In the genomic region with DNA sequence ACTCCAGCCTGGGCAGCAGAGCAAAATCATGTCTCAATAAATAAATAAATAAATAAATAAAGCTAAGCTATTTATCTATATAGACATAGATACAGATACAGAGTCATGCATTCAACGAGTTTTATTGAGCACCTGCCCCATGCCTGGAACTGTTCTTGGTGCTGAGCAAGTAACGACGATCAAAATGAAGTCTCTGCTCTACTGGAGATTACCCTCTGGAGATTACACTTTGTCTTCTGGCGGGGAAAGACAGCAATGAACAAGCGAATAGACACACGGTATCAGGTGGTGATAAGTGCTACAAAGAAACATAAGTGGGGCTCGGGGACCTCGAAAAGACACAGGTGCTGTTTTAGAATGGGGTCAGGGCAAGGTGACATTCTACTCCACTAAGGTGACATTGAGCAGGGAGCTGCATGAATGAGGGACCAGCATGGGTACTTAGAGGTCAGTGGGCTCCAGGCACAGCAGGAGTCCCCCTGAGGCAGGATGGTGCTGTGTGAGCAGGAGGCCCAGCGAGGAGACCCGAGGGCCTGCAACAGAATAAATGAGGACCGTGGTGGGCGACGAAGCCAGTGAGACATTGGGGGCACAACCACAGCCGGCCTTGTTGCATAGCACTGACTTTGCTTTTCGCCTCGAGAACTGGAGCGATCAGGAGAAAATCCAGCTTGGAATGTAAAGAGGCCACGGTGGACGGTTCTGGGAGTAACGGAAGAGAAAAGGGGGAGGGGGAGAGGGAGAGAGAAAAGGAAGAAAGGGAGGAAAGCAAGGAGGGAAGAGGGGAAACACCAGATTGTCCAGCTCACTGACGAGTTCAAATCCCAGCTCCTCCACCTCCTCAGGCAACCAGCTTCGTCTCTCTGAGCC, we compare ENCODE assay signal across 1 cellular context.
TF ChIP-seq lines count a peak whose summit lies in the region.

No MANE protein-coding gene starts in this region.

TF ChIP-seq in GM23338, 12 proteins besides CTCF, POLR2A, EP300 and RAD21:
- no peak for TF ChIP-seq JUNB (IDR thresholded peaks at IDR 0.05; ENCODE audit: unreplicated experiment)
- TF ChIP-seq, protein P1, sequence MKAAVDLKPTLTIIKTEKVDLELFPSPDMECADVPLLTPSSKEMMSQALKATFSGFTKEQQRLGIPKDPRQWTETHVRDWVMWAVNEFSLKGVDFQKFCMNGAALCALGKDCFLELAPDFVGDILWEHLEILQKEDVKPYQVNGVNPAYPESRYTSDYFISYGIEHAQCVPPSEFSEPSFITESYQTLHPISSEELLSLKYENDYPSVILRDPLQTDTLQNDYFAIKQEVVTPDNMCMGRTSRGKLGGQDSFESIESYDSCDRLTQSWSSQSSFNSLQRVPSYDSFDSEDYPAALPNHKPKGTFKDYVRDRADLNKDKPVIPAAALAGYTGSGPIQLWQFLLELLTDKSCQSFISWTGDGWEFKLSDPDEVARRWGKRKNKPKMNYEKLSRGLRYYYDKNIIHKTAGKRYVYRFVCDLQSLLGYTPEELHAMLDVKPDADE (IDR thresholded peaks at IDR 0.05), result no peak
- TF ChIP-seq, protein P2, sequence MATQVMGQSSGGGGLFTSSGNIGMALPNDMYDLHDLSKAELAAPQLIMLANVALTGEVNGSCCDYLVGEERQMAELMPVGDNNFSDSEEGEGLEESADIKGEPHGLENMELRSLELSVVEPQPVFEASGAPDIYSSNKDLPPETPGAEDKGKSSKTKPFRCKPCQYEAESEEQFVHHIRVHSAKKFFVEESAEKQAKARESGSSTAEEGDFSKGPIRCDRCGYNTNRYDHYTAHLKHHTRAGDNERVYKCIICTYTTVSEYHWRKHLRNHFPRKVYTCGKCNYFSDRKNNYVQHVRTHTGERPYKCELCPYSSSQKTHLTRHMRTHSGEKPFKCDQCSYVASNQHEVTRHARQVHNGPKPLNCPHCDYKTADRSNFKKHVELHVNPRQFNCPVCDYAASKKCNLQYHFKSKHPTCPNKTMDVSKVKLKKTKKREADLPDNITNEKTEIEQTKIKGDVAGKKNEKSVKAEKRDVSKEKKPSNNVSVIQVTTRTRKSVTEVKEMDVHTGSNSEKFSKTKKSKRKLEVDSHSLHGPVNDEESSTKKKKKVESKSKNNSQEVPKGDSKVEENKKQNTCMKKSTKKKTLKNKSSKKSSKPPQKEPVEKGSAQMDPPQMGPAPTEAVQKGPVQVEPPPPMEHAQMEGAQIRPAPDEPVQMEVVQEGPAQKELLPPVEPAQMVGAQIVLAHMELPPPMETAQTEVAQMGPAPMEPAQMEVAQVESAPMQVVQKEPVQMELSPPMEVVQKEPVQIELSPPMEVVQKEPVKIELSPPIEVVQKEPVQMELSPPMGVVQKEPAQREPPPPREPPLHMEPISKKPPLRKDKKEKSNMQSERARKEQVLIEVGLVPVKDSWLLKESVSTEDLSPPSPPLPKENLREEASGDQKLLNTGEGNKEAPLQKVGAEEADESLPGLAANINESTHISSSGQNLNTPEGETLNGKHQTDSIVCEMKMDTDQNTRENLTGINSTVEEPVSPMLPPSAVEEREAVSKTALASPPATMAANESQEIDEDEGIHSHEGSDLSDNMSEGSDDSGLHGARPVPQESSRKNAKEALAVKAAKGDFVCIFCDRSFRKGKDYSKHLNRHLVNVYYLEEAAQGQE (IDR thresholded peaks at IDR 0.05; ENCODE audit: unreplicated experiment), result no peak
- TF ChIP-seq POLR2AphosphoS5 (IDR thresholded peaks at IDR 0.05; ENCODE audit: low read depth), result no peak
- no peak for TF ChIP-seq STAT1 (IDR thresholded peaks at IDR 0.05; ENCODE audit: unreplicated experiment)
- TF ChIP-seq EZH2 (IDR thresholded peaks at IDR 0.05; ENCODE audit: low read depth, unreplicated experiment), result no peak
- TF ChIP-seq NANOG (IDR thresholded peaks at IDR 0.05; ENCODE audit: borderline replicate concordance), result no peak
- no peak for TF ChIP-seq ZNF331 (CRISPR knock-in tag; IDR thresholded peaks at IDR 0.05; ENCODE audit: low read depth)
- no peak for TF ChIP-seq ZNF114 (CRISPR knock-in tag; IDR thresholded peaks at IDR 0.05)
- TF ChIP-seq EZH2phosphoT487 (IDR thresholded peaks at IDR 0.05; ENCODE audit: unreplicated experiment), result no peak
- no peak for TF ChIP-seq CREB1 (CRISPR knock-in tag; IDR thresholded peaks at IDR 0.05; ENCODE audit: low read depth)
- TF ChIP-seq, protein P3, sequence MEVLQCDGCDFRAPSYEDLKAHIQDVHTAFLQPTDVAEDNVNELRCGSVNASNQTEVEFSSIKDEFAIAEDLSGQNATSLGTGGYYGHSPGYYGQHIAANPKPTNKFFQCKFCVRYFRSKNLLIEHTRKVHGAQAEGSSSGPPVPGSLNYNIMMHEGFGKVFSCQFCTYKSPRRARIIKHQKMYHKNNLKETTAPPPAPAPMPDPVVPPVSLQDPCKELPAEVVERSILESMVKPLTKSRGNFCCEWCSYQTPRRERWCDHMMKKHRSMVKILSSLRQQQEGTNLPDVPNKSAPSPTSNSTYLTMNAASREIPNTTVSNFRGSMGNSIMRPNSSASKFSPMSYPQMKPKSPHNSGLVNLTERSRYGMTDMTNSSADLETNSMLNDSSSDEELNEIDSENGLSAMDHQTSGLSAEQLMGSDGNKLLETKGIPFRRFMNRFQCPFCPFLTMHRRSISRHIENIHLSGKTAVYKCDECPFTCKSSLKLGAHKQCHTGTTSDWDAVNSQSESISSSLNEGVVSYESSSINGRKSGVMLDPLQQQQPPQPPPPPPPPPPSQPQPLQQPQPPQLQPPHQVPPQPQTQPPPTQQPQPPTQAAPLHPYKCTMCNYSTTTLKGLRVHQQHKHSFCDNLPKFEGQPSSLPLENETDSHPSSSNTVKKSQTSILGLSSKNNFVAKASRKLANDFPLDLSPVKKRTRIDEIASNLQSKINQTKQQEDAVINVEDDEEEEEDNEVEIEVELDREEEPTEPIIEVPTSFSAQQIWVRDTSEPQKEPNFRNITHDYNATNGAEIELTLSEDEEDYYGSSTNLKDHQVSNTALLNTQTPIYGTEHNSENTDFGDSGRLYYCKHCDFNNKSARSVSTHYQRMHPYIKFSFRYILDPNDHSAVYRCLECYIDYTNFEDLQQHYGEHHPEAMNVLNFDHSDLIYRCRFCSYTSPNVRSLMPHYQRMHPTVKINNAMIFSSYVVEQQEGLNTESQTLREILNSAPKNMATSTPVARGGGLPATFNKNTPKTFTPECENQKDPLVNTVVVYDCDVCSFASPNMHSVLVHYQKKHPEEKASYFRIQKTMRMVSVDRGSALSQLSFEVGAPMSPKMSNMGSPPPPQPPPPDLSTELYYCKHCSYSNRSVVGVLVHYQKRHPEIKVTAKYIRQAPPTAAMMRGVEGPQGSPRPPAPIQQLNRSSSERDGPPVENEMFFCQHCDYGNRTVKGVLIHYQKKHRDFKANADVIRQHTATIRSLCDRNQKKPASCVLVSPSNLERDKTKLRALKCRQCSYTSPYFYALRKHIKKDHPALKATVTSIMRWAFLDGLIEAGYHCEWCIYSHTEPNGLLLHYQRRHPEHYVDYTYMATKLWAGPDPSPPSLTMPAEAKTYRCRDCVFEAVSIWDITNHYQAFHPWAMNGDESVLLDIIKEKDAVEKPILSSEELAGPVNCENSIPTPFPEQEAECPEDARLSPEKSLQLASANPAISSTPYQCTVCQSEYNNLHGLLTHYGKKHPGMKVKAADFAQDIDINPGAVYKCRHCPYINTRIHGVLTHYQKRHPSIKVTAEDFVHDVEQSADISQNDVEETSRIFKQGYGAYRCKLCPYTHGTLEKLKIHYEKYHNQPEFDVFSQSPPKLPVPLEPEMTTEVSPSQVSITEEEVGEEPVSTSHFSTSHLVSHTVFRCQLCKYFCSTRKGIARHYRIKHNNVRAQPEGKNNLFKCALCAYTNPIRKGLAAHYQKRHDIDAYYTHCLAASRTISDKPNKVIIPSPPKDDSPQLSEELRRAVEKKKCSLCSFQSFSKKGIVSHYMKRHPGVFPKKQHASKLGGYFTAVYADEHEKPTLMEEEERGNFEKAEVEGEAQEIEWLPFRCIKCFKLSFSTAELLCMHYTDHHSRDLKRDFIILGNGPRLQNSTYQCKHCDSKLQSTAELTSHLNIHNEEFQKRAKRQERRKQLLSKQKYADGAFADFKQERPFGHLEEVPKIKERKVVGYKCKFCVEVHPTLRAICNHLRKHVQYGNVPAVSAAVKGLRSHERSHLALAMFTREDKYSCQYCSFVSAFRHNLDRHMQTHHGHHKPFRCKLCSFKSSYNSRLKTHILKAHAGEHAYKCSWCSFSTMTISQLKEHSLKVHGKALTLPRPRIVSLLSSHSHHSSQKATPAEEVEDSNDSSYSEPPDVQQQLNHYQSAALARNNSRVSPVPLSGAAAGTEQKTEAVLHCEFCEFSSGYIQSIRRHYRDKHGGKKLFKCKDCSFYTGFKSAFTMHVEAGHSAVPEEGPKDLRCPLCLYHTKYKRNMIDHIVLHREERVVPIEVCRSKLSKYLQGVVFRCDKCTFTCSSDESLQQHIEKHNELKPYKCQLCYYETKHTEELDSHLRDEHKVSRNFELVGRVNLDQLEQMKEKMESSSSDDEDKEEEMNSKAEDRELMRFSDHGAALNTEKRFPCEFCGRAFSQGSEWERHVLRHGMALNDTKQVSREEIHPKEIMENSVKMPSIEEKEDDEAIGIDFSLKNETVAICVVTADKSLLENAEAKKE (CRISPR knock-in tag; IDR thresholded peaks at IDR 0.05), result no peak
